Comparison of ENCODE assay signal across 15 cellular contexts in the genomic region with DNA sequence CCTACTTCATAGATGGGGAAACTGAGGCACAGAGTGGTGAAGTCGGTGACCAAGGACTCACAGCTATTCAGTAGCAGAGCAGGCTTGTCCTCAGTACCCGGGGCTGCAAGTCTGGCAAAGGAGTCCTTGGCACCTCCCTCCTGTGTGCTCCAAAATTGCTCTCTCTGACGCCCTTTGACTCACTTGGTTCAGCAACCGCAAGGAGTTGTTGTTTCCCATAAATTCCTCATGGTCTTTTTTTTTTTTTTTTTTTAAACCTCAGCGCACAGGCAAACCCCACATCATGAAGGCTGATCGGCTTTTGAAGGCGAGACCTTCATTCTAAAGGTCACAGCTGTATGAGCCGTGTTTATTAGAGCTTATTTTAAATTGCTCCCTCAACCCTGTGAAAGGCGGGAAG.
A peak's percentile ranks its signal among the peaks of the same experiment; 100 is the strongest.
DNase-seq lines count a peak whose midpoint lies in the region; ATAC-seq and TF ChIP-seq lines count a peak whose summit lies in the region.
"Had no signal": no experiment of that assay in that cellular context is flagged by ENCODE, and none has a peak within 500 bp of the region (broad histone marks: within the 10 kb centered on the region; RNA-seq: fewer than 3 reads in every experiment).

No MANE protein-coding gene starts in this region.

- peak overlapping the region in 1 of 2 donors; percentile 45 for H3K27ac ChIP-seq in ovary
- H3K27ac ChIP-seq: ascending aorta; BLaER1 treated with 17β-estradiol and CSF1 and Interleukin-3, amounts not matched to agents 10 nM and 100 nM; left ventricle myocardium inferior; psoas muscle had no signal

- no peak overlapping the region for H3K27ac Mint-ChIP-seq in activated T-helper 2 cell treated with anti-CD3 and anti-CD28 coated beads, Interferon-gamma antibody, Interleukin-2, Interleukin-4, amounts not matched to agents 10 μg/mL and 5 μg/mL and 100 μg/mL, durations not matched to agents 14 hours and 24 hours and 36 hours

- TF ChIP-seq CTCF in AG10803 (conservative IDR thresholded peaks at IDR 0.05; ENCODE audit: low read length) (no peak), ovary (IDR thresholded peaks at IDR 0.05) (no peak)

- 13 to 41% (median 14%) methylated on average over 9 of the region's 9 CpGs for WGBS in ovary, 3 donors

- TF ChIP-seq EP300 in ovary (IDR thresholded peaks at IDR 0.05): no peak

- intact Hi-C loops in ovary (cut with DNase I): no loop called here
- intact Hi-C loops in activated T-helper 2 cell treated with anti-CD3 and anti-CD28 coated beads, Interferon-gamma antibody, Interleukin-2, Interleukin-4, amounts not matched to agents 10 μg/mL and 5 μg/mL and 100 μg/mL, durations not matched to agents 14 hours and 24 hours and 36 hours (cut with micrococcal nuclease): no loop called here

- H3K4me3 ChIP-seq in AG10803 (ENCODE audit: low read length) (no peak overlapping the region), ovary (no peak overlapping the region)
- H3K4me3 ChIP-seq: ascending aorta; BLaER1 treated with 17β-estradiol and CSF1 and Interleukin-3, amounts not matched to agents 10 nM and 100 nM; left ventricle myocardium inferior; psoas muscle had no signal

- TF ChIP-seq POLR2A in ovary (IDR thresholded peaks at IDR 0.05): no peak

- H3K36me3 Mint-ChIP-seq in activated T-helper 2 cell treated with anti-CD3 and anti-CD28 coated beads, Interferon-gamma antibody, Interleukin-2, Interleukin-4, amounts not matched to agents 10 μg/mL and 5 μg/mL and 100 μg/mL, durations not matched to agents 14 hours and 24 hours and 36 hours (ENCODE audit: low read depth): no peaks in the 10 kb centered on the region

- H3K4me1 Mint-ChIP-seq in activated T-helper 2 cell treated with anti-CD3 and anti-CD28 coated beads, Interferon-gamma antibody, Interleukin-2, Interleukin-4, amounts not matched to agents 10 μg/mL and 5 μg/mL and 100 μg/mL, durations not matched to agents 14 hours and 24 hours and 36 hours (ENCODE audit: low read depth): peaks cover 30% of the 10 kb centered on the region

- H3K4me1 ChIP-seq in ovary (ENCODE audit: insufficient read depth): peaks cover 2% of the 10 kb centered on the region
- H3K4me1 ChIP-seq: ascending aorta, left ventricle myocardium inferior had no signal

- H3K9me3 ChIP-seq in ovary: no peaks in the 10 kb centered on the region
- H3K9me3 ChIP-seq: ascending aorta, left ventricle myocardium inferior, psoas muscle had no signal

- peaks cover 3% of the 10 kb centered on the region for H3K9me3 Mint-ChIP-seq in activated T-helper 2 cell treated with anti-CD3 and anti-CD28 coated beads, Interferon-gamma antibody, Interleukin-2, Interleukin-4, amounts not matched to agents 10 μg/mL and 5 μg/mL and 100 μg/mL, durations not matched to agents 14 hours and 24 hours and 36 hours

- H3K36me3 ChIP-seq in ovary: no peaks in the 10 kb centered on the region
- H3K36me3 ChIP-seq: ascending aorta; BLaER1 treated with 17β-estradiol and CSF1 and Interleukin-3, amounts not matched to agents 10 nM and 100 nM; left ventricle myocardium inferior had no signal

- no peaks in the 10 kb centered on the region for H3K27me3 Mint-ChIP-seq in activated T-helper 2 cell treated with anti-CD3 and anti-CD28 coated beads, Interferon-gamma antibody, Interleukin-2, Interleukin-4, amounts not matched to agents 10 μg/mL and 5 μg/mL and 100 μg/mL, durations not matched to agents 14 hours and 24 hours and 36 hours (ENCODE audit: low read depth)

- no peak overlapping the region for H3K4me3 Mint-ChIP-seq in activated T-helper 2 cell treated with anti-CD3 and anti-CD28 coated beads, Interferon-gamma antibody, Interleukin-2, Interleukin-4, amounts not matched to agents 10 μg/mL and 5 μg/mL and 100 μg/mL, durations not matched to agents 14 hours and 24 hours and 36 hours (ENCODE audit: low read depth)

- ATAC-seq in esophagus mucosa (peak; percentile 75), HG02870 (IDR thresholded peaks at IDR 0.05; ENCODE audit: unreplicated experiment) (no peak), GM21825 (IDR thresholded peaks at IDR 0.05; ENCODE audit: unreplicated experiment) (no peak)
- ATAC-seq: psoas muscle had no signal

- DNase-seq in AG10803 (ENCODE audit: low read depth): peak; percentile 96
- peak; percentile 46 for DNase-seq in NOMO-1 treated with dmso at 0.1 percent for 144 hours (lab: John Stamatoyannopoulos, UW; ENCODE audit: unreplicated experiment)
- DNase-seq in ovary: peak; percentile 50 to 66 (median 55)
- DNase-seq in activated T-helper 2 cell treated with anti-CD3 and anti-CD28 coated beads, Interferon-gamma antibody, Interleukin-2, Interleukin-4, amounts not matched to agents 10 μg/mL and 5 μg/mL and 100 μg/mL, durations not matched to agents 14 hours and 24 hours and 36 hours (ENCODE audit: low spot score): no peak
- DNase-seq in stimulated activated CD4-positive, alpha-beta T cell treated with anti-CD3 and anti-CD28 coated beads, Interleukin-2, amount 100 ng/mL, for 48 hours: no peak
- DNase-seq: activated CD8-positive, alpha-beta memory T cell treated with anti-CD3 and anti-CD28 coated beads, Interleukin-2, amount 50 U/mL, for 4 hours; left ventricle myocardium inferior; NCI-H1105; OCI-M1; psoas muscle had no signal

- no peaks in the 10 kb centered on the region for H3K27me3 ChIP-seq in ovary
- H3K27me3 ChIP-seq: ascending aorta had no signal

Comparison
In these comparisons a context has a peak if more than half of its experiments do, and no peak if none do; other contexts are left out.
1. DNase-seq: peak in AG10803 (single experiment), NOMO-1 treated with dmso at 0.1 percent for 144 hours (single experiment) and ovary (5 of 5); none in activated T-helper 2 cell treated with anti-CD3 and anti-CD28 coated beads, Interferon-gamma antibody, Interleukin-2, Interleukin-4, amounts not matched to agents 10 μg/mL and 5 μg/mL and 100 μg/mL, durations not matched to agents 14 hours and 24 hours and 36 hours (single experiment) and stimulated activated CD4-positive, alpha-beta T cell treated with anti-CD3 and anti-CD28 coated beads, Interleukin-2, amount 100 ng/mL, for 48 hours (0 of 2).